ENCODE assay signal across 1 cellular context in the genomic region with DNA sequence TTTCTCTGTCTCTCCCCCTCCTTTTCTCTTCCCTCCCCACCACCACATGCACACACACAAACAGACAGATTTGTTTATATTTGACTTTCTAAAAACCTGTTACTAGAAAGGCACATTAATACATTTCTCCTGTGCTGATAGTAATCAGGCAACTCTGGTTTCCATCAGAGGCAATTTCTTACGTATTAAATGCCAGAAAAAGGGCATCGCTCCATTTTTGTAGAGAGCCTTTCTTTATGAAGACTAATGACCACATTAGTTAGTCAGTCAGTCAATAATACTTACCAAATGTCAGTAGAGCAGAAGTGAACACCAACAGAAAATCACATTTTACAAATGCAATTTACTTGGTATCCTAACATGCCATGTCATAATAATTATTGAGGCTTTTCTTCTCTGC.
A peak's percentile ranks its signal among the peaks of the same experiment; 100 is the strongest.
TF ChIP-seq lines count a peak whose summit lies in the region.

No MANE protein-coding gene starts in this region.

TF ChIP-seq in SK-N-SH treated with all-trans-retinoic acid at 6 μM for 48 hours, 23 proteins besides CTCF, POLR2A, EP300 and RAD21 (continued from another document):
- TF ChIP-seq, protein P1, sequence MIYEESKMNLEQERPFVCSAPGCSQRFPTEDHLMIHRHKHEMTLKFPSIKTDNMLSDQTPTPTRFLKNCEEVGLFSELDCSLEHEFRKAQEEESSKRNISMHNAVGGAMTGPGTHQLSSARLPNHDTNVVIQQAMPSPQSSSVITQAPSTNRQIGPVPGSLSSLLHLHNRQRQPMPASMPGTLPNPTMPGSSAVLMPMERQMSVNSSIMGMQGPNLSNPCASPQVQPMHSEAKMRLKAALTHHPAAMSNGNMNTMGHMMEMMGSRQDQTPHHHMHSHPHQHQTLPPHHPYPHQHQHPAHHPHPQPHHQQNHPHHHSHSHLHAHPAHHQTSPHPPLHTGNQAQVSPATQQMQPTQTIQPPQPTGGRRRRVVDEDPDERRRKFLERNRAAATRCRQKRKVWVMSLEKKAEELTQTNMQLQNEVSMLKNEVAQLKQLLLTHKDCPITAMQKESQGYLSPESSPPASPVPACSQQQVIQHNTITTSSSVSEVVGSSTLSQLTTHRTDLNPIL (CRISPR knock-in tag; IDR thresholded peaks at IDR 0.05; ENCODE audit: low read depth): 0 out of 2 replicates have a peak, but pooled peaks have one; percentile 32
- 0 out of 2 replicates have a peak, but pooled peaks have one; percentile 9 for TF ChIP-seq ZC3H10 (CRISPR knock-in tag; IDR thresholded peaks at IDR 0.05)
- peak; percentile 94 for TF ChIP-seq TCF4 (CRISPR knock-in tag; IDR thresholded peaks at IDR 0.05; ENCODE audit: borderline replicate concordance)
- 0 out of 2 replicates have a peak, but pooled peaks have one; percentile 32 for TF ChIP-seq GLIS3 (CRISPR knock-in tag; IDR thresholded peaks at IDR 0.05)
- peak; percentile 83; the same call in 1 of the 2 replicates for TF ChIP-seq ESRRG (CRISPR knock-in tag; IDR thresholded peaks at IDR 0.05)
- peak; percentile 84 for TF ChIP-seq ISL1 (CRISPR knock-in tag; IDR thresholded peaks at IDR 0.05)
TF ChIP-seq in SK-N-SH treated with all-trans-retinoic acid at 6 μM for 48 hours: peak in this region for 10; not testable (repeated sequence) for 13.
